In the genomic region with DNA sequence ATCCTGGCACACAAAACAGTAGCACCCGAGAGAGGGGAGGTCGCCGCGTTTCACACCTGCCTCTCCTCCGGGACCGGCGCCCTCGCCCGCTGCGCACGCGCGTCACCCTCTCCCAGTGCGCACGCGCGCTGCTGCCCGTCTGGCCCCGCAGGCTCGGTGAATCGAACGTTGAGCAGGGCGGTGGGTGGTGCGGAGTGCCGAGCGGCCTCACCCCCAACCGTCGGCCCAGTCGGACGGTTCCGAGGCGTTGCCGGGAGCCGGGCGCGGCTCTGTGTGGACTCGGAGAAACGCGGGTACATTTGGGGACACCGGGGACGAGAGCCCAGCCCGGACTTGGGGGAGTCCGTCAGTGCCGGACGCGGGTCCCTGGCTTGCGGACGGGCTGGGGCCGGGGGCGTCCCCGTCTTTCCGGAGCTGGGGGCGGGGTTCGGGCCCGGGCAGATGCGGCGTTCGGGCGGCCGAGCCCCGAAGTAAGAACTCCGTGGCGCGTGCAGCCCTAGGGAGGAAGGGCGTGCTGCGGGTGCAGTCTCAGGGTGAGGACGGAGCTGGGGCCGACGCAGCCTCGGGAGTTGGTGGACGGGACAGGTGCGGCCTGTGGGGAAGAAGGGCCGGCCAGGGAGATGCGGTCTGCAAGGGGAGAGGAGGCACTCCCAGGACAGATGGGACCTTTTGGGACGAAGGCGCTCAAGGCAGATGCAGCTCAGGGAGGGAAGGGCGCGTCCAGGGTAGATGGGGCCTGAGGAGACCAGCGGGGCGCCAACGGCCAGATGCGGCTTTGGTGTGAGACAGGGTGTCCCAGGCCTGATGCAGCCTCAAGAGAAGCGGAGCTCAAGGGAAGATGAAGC, we compare ENCODE assay signal across 8 cellular contexts. TPM values are rescaled to one million over a fixed set of nuclear protein-coding genes. Genes with fewer than 3 reads are reported as not detected.
DNase-seq lines count a peak whose midpoint lies in the region; ATAC-seq and TF ChIP-seq lines count a peak whose summit lies in the region.

Gene POMT1, plus strand, starts transcription at position 138 of the 845 bp plus-strand sequence. CDS start 1,301 bp downstream, outside the sequence.

- no peak for TF ChIP-seq EP300 in upper lobe of left lung (IDR thresholded peaks at IDR 0.05)

- H3K4me1 ChIP-seq in upper lobe of left lung: peaks cover 21 to 34% (median 24%) of the 10 kb centered on the region in 4 donors

- peak within 1 kb of the TSS; percentile 65 for H3K4me3 ChIP-seq in GM08714 (ENCODE audit: low read length)
- H3K4me3 ChIP-seq in upper lobe of left lung: peak within 1 kb of the TSS; percentile 94 to 100 (median 99)

- ATAC-seq in HG02623 (IDR thresholded peaks at IDR 0.05; ENCODE audit: unreplicated experiment): peak; percentile 86
- ATAC-seq in left cardiac atrium: peak; percentile 95 to 97
- peak; percentile 92 to 97 for ATAC-seq in upper lobe of left lung (ENCODE audit: low FRiP score in 2 of 2)

- DNase-seq in NCI-H128 (lab: John Stamatoyannopoulos, UW; ENCODE audit: unreplicated experiment) (peak; percentile 90), amniotic epithelial cell (ENCODE audit: low read depth) (peak; percentile 62), left cardiac atrium (peak; percentile 92), posterior vena cava (ENCODE audit: low spot score) (peak; percentile 96), upper lobe of left lung (peak; percentile 86 to 97)

- 0 to 1% methylated on average over 30 to 52 of the region's 83 CpGs for WGBS in upper lobe of left lung, 2 donors

- H3K9me3 ChIP-seq in upper lobe of left lung: no peaks in the 10 kb centered on the region

- H3K27ac ChIP-seq in upper lobe of left lung: peak within 1 kb of the TSS; percentile 35 to 85 (median 78)

- H3K36me3 ChIP-seq in upper lobe of left lung: peaks cover 0 to 24% (median 11%) of the 10 kb centered on the region in 4 donors

- H3K27me3 ChIP-seq in upper lobe of left lung: no peaks in the 10 kb centered on the region

- TF ChIP-seq POLR2A in upper lobe of left lung (IDR thresholded peaks at IDR 0.05): peak in 1 of 4 donors; percentile 62

- intact Hi-C loops in T-helper 1 cell treated with Interleukin-12 subunit alpha and Interleukin-12 subunit beta and Interleukin-4 antibody, amounts not matched to agents 30 ng/mL and 1 ng/mL, for 36 hours (cut with micrococcal nuclease): loop anchor here (1.0 to 5.0 kb wide), 7 partner anchors 74 to 849 kb away; partner anchors contain the start of genes FAM78A and SETX
- intact Hi-C loops in left cardiac atrium (cut with DNase I) (loop anchor here in 1 of 2 donors (10.0 kb wide), 1 partner anchor 242 kb away; the partner anchor contains the start of gene RAPGEF1), posterior vena cava (cut with DNase I) (no loop called here)

- TF ChIP-seq CTCF in upper lobe of left lung (IDR thresholded peaks at IDR 0.05): no peak

RNA-seq across cellular contexts. Expression of gene POMT1, which starts in this region (rescaled TPM):
- 40.6 and 47.1 TPM in 2 replicates for total RNA-seq in T-helper 1 cell treated with Interleukin-12 subunit alpha and Interleukin-12 subunit beta and Interleukin-4 antibody, amounts not matched to agents 30 ng/mL and 1 ng/mL, for 36 hours
- 10 to 100 TPM; 19.1 to 20.7 TPM for total RNA-seq in left cardiac atrium
- total RNA-seq in posterior vena cava: 10 to 100 TPM; 18.2 to 22.8 TPM
- 10 to 100 TPM; 24.7 to 55.5 (median 27.2) TPM for total RNA-seq in upper lobe of left lung

Comparison
In these comparisons a context has a peak if more than half of its experiments do, and no peak if none do; other contexts are left out.
1. Peak in every context shown above with its lines: DNase-seq, ATAC-seq, H3K4me3 ChIP-seq and H3K27ac ChIP-seq.